1 cellular context compared by ENCODE assay signal in the genomic region with DNA sequence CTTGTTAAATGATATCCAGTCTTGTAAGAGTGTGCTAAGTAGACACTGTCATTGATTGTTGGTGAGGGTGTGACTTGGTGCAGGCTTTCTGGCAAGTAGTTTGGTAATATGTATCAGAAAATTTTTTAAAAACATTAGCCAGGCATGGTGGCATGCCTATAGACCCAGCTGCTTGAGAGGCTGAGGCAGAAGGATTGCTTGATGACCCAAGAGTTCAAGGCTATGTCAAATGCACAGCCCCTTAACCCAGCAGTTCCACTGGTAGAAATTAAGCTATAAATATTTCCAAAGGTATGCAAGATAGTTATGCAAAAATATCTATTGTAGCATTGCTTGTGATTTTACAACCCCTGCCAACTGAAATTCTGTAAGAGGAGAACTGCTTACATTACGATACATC.
TF ChIP-seq lines count a peak whose summit lies in the region.

No MANE protein-coding gene starts in this region.

TF ChIP-seq in SK-N-SH treated with all-trans-retinoic acid at 6 μM for 48 hours, 23 proteins besides CTCF, POLR2A, EP300 and RAD21 (continued from another document):
- TF ChIP-seq, protein P1, sequence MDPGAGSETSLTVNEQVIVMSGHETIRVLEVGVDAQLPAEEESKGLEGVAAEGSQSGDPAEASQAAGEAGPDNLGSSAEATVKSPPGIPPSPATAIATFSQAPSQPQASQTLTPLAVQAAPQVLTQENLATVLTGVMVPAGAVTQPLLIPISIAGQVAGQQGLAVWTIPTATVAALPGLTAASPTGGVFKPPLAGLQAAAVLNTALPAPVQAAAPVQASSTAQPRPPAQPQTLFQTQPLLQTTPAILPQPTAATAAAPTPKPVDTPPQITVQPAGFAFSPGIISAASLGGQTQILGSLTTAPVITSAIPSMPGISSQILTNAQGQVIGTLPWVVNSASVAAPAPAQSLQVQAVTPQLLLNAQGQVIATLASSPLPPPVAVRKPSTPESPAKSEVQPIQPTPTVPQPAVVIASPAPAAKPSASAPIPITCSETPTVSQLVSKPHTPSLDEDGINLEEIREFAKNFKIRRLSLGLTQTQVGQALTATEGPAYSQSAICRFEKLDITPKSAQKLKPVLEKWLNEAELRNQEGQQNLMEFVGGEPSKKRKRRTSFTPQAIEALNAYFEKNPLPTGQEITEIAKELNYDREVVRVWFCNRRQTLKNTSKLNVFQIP (CRISPR knock-in tag; IDR thresholded peaks at IDR 0.05; ENCODE audit: borderline replicate concordance, low read depth): no peak
- TF ChIP-seq, protein P2, sequence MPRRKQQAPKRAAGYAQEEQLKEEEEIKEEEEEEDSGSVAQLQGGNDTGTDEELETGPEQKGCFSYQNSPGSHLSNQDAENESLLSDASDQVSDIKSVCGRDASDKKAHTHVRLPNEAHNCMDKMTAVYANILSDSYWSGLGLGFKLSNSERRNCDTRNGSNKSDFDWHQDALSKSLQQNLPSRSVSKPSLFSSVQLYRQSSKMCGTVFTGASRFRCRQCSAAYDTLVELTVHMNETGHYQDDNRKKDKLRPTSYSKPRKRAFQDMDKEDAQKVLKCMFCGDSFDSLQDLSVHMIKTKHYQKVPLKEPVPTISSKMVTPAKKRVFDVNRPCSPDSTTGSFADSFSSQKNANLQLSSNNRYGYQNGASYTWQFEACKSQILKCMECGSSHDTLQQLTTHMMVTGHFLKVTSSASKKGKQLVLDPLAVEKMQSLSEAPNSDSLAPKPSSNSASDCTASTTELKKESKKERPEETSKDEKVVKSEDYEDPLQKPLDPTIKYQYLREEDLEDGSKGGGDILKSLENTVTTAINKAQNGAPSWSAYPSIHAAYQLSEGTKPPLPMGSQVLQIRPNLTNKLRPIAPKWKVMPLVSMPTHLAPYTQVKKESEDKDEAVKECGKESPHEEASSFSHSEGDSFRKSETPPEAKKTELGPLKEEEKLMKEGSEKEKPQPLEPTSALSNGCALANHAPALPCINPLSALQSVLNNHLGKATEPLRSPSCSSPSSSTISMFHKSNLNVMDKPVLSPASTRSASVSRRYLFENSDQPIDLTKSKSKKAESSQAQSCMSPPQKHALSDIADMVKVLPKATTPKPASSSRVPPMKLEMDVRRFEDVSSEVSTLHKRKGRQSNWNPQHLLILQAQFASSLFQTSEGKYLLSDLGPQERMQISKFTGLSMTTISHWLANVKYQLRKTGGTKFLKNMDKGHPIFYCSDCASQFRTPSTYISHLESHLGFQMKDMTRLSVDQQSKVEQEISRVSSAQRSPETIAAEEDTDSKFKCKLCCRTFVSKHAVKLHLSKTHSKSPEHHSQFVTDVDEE (CRISPR knock-in tag; IDR thresholded peaks at IDR 0.05): no peak
- TF ChIP-seq GLIS3 (CRISPR knock-in tag; IDR thresholded peaks at IDR 0.05): no peak
- TF ChIP-seq CSDC2 (CRISPR knock-in tag; IDR thresholded peaks at IDR 0.05): no peak
